In the genomic region with DNA sequence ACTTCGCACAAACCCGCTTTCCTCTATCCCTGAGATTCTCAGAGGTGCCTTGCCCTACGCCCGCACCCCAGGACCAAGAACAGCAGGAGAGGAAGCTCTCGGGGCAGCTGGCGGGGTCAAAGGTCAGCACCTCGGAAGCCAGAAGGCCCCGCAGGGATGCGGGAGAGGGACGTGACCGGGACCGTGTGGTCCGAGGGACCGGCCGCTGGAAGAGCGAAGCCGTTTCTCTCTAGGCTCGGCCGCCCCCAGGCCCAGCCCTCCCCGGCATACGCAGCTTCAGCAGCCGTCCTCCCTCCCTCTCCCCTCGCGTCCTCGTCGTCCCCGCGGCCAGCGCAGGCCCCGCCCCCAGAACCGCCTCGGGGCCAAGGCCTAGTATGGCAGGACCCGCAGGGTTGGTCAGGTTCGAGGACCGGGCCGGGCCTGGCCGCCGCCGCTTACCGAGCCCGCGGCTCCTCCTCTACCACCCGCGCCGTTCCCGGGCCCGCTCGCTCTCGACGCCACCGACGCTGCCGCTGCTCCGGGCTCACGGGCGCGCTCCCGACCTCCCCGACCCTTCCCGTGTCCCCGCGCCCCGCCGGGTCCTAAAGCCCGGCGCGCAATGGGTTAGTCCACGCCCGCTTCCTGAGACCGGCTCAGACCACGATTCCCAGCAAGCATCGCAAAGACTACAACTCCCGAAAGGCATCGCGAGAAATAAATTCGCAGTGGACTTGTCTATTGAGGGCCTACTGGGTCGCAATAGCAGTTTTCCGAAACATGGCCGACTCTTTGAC, we compare ENCODE assay signal across 8 cellular contexts. TPM values are rescaled to one million over a fixed set of nuclear protein-coding genes. Genes with fewer than 3 reads are reported as not detected.
DNase-seq lines count a peak whose midpoint lies in the region; ATAC-seq and TF ChIP-seq lines count a peak whose summit lies in the region.

A gene with protein sequence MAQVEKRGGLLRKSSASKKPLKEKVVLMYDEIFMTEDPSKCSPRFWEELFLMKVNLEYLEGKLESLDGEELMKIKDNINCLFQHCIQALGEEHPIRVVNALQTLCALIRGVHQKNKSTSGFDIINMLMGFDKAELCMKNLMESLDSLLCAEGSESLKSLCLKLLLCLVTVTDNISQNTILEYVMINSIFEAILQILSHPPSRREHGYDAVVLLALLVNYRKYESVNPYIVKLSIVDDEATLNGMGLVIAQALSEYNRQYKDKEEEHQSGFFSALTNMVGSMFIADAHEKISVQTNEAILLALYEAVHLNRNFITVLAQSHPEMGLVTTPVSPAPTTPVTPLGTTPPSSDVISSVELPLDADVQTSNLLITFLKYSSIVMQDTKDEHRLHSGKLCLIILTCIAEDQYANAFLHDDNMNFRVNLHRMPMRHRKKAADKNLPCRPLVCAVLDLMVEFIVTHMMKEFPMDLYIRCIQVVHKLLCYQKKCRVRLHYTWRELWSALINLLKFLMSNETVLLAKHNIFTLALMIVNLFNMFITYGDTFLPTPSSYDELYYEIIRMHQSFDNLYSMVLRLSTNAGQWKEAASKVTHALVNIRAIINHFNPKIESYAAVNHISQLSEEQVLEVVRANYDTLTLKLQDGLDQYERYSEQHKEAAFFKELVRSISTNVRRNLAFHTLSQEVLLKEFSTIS (minus strand): TSS at position 527 of the 773 bp plus-strand sequence. CDS start 16,059 bp downstream, outside the sequence.

- H3K4me1 Mint-ChIP-seq in activated T-cell treated with anti-CD3 and anti-CD28 coated beads, Interleukin-2, amount 50 U/mL, for 24 hours (ENCODE audit: low read depth) = peaks cover 44% of the 10 kb centered on the region

- H3K4me1 ChIP-seq in muscle layer of colon (ENCODE audit: insufficient read depth, low read length) = peaks cover 16% of the 10 kb centered on the region

- peak; percentile 97 for DNase-seq in DMS114 treated with DMSO at 0.1 percent for 48 hours (lab: John Stamatoyannopoulos, UW; ENCODE audit: unreplicated experiment)
- DNase-seq in activated T-cell treated with anti-CD3 and anti-CD28 coated beads, Interleukin-2, amount 50 U/mL, for 24 hours = peak; percentile 92
- DNase-seq in stimulated activated CD8-positive, alpha-beta memory T cell treated with anti-CD3 and anti-CD28 coated beads, Interleukin-7, amount 100 ng/mL, for 24 hours (ENCODE audit: low read depth) = peak; percentile 69

- peak within 1 kb of the TSS; percentile 82 for H3K27ac ChIP-seq in muscle layer of colon (ENCODE audit: low read depth, low read length)

- H3K27me3 Mint-ChIP-seq in activated T-cell treated with anti-CD3 and anti-CD28 coated beads, Interleukin-2, amount 50 U/mL, for 24 hours = no peaks in the 10 kb centered on the region

- TF ChIP-seq RAD21 in Ishikawa (IDR thresholded peaks at IDR 0.05; ENCODE audit: low read depth) = no peak

- H3K4me3 ChIP-seq in muscle layer of colon (ENCODE audit: low read depth in 1 of 2, low read length in 2 of 2) = peak within 1 kb of the TSS; percentile 43 to 95

- H3K9me3 Mint-ChIP-seq in activated T-cell treated with anti-CD3 and anti-CD28 coated beads, Interleukin-2, amount 50 U/mL, for 24 hours = no peaks in the 10 kb centered on the region

- no peaks in the 10 kb centered on the region for H3K36me3 ChIP-seq in muscle layer of colon (ENCODE audit: insufficient read depth, low read length)

- ATAC-seq in GM21529 (IDR thresholded peaks at IDR 0.05; ENCODE audit: unreplicated experiment) (peak; percentile 96), esophagus mucosa (peak; percentile 97)

- TF ChIP-seq EP300 in Ishikawa (IDR thresholded peaks at IDR 0.05; ENCODE audit: borderline replicate concordance) = no peak

- no peaks in the 10 kb centered on the region for H3K9me3 ChIP-seq in muscle layer of colon (ENCODE audit: low read length)

- peak within 1 kb of the TSS; percentile 86 for H3K9ac ChIP-seq in muscle layer of colon (ENCODE audit: low read length)

- H3K36me3 Mint-ChIP-seq in activated T-cell treated with anti-CD3 and anti-CD28 coated beads, Interleukin-2, amount 50 U/mL, for 24 hours (ENCODE audit: low read depth) = peaks cover 10% of the 10 kb centered on the region

- peak within 1 kb of the TSS; percentile 96 for H3K27ac Mint-ChIP-seq in activated T-cell treated with anti-CD3 and anti-CD28 coated beads, Interleukin-2, amount 50 U/mL, for 24 hours

- H3K4me3 Mint-ChIP-seq in activated T-cell treated with anti-CD3 and anti-CD28 coated beads, Interleukin-2, amount 50 U/mL, for 24 hours = peak within 1 kb of the TSS; percentile 96

- H3K27me3 ChIP-seq in muscle layer of colon (ENCODE audit: control insufficient read depth in 1 of 2, insufficient read depth in 2 of 2, low read length in 2 of 2) = no peaks in the 10 kb centered on the region

TF ChIP-seq in Ishikawa, 13 proteins besides CTCF, POLR2A, EP300 and RAD21 (continues in another document):
- TF ChIP-seq ZBTB7A (IDR thresholded peaks at IDR 0.05; ENCODE audit: low read depth) = peak; percentile 82; the same call in 1 of the 2 replicates
- TF ChIP-seq NFIC (IDR thresholded peaks at IDR 0.05) = no peak; the same call in 1 of the 2 replicates
- TF ChIP-seq, protein P1, sequence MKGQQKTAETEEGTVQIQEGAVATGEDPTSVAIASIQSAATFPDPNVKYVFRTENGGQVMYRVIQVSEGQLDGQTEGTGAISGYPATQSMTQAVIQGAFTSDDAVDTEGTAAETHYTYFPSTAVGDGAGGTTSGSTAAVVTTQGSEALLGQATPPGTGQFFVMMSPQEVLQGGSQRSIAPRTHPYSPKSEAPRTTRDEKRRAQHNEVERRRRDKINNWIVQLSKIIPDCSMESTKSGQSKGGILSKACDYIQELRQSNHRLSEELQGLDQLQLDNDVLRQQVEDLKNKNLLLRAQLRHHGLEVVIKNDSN (IDR thresholded peaks at IDR 0.05) = peak; percentile 52; the same call in 1 of the 2 replicates
- TF ChIP-seq TEAD4 (IDR thresholded peaks at IDR 0.05) = peak; percentile 62
- TF ChIP-seq, protein P2, sequence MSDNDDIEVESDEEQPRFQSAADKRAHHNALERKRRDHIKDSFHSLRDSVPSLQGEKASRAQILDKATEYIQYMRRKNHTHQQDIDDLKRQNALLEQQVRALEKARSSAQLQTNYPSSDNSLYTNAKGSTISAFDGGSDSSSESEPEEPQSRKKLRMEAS (IDR thresholded peaks at IDR 0.05) = peak; percentile 60
- 0 out of 2 replicates have a peak, but pooled peaks have one; percentile 2 for TF ChIP-seq EGR1 (IDR thresholded peaks at IDR 0.05)
- no peak; the same call in 1 of the 2 replicates for TF ChIP-seq CREB1 (IDR thresholded peaks at IDR 0.05; ENCODE audit: low read depth)
- peak; percentile 70; the same call in 1 of the 2 replicates for TF ChIP-seq TAF1 (IDR thresholded peaks at IDR 0.05; ENCODE audit: low read depth)
- TF ChIP-seq YY1 (IDR thresholded peaks at IDR 0.05; ENCODE audit: low read depth) = peak; percentile 88; the same call in 1 of the 2 replicates
- 0 out of 2 replicates have a peak, but pooled peaks have one; percentile 46 for TF ChIP-seq FOXM1 (IDR thresholded peaks at IDR 0.05; ENCODE audit: borderline replicate concordance, low read depth)

TF ChIP-seq in PFSK-1, 5 proteins besides CTCF, POLR2A, EP300 and RAD21:
- TF ChIP-seq TAF1 (IDR thresholded peaks at IDR 0.05; ENCODE audit: borderline replicate concordance, insufficient read depth, low read length) (no peak; the same call in 1 of the 2 replicates), POLR2AphosphoS5 (IDR thresholded peaks at IDR 0.05; ENCODE audit: low read depth, low read length) (peak; percentile 51; the same call in 1 of the 2 replicates), FOXP2 (optimal IDR thresholded peaks at IDR 0.05; ENCODE audit: borderline replicate concordance, extremely low read depth, extremely low read length, insufficient read depth) (peak; percentile 93), SIN3A (IDR thresholded peaks at IDR 0.05; ENCODE audit: borderline replicate concordance, insufficient read depth, low read length) (peak; percentile 52; the same call in 1 of the 2 replicates)
- TF ChIP-seq, protein P3, sequence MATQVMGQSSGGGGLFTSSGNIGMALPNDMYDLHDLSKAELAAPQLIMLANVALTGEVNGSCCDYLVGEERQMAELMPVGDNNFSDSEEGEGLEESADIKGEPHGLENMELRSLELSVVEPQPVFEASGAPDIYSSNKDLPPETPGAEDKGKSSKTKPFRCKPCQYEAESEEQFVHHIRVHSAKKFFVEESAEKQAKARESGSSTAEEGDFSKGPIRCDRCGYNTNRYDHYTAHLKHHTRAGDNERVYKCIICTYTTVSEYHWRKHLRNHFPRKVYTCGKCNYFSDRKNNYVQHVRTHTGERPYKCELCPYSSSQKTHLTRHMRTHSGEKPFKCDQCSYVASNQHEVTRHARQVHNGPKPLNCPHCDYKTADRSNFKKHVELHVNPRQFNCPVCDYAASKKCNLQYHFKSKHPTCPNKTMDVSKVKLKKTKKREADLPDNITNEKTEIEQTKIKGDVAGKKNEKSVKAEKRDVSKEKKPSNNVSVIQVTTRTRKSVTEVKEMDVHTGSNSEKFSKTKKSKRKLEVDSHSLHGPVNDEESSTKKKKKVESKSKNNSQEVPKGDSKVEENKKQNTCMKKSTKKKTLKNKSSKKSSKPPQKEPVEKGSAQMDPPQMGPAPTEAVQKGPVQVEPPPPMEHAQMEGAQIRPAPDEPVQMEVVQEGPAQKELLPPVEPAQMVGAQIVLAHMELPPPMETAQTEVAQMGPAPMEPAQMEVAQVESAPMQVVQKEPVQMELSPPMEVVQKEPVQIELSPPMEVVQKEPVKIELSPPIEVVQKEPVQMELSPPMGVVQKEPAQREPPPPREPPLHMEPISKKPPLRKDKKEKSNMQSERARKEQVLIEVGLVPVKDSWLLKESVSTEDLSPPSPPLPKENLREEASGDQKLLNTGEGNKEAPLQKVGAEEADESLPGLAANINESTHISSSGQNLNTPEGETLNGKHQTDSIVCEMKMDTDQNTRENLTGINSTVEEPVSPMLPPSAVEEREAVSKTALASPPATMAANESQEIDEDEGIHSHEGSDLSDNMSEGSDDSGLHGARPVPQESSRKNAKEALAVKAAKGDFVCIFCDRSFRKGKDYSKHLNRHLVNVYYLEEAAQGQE (IDR thresholded peaks at IDR 0.05; ENCODE audit: insufficient read depth in 1 of 2, low read depth in 2 of 2, low read length in 2 of 2) = no peak

RNA-seq across cellular contexts. Expression of the gene that starts here (rescaled TPM):
- 20.0 TPM for polyA plus RNA-seq in PFSK-1 (2012; ENCODE audit: insufficient read length, low read depth)
- 21.7 TPM for total RNA-seq in esophagus mucosa

Comparison
In these comparisons a context has a peak if more than half of its experiments do, and no peak if none do; other contexts are left out.
1. Peak in every context shown above with its lines: DNase-seq, ATAC-seq, H3K4me3 ChIP-seq and H3K27ac ChIP-seq.